27 cellular contexts compared by ENCODE assay signal in genomic region chr18:767084-767882, GRCh38.
"Had no signal": no experiment of that assay in that cellular context is flagged by ENCODE, and none has a peak within 500 bp of the region (broad histone marks: within the 10 kb centered on the region; RNA-seq: fewer than 3 reads in every experiment).

No MANE protein-coding gene starts in this region.

- H3K27ac ChIP-seq: brain microvascular endothelial cell, coronary artery, dorsolateral prefrontal cortex, epithelial cell of prostate, esophagus squamous epithelium, gastroesophageal sphincter, WERI-Rb-1 had no signal

- H3K9me3 ChIP-seq: esophagus squamous epithelium, gastroesophageal sphincter had no signal

- H3K4me3 ChIP-seq: coronary artery, dorsolateral prefrontal cortex, esophagus squamous epithelium, gastroesophageal sphincter had no signal

- FAIRE-seq: astrocyte, bronchial epithelial cell had no signal

- H3K4me1 ChIP-seq: esophagus squamous epithelium had no signal

- H3K27me3 ChIP-seq: brain microvascular endothelial cell, dorsolateral prefrontal cortex, esophagus squamous epithelium, gastroesophageal sphincter had no signal

- DNase-seq: activated B cell treated with CpG ODN at 0.5 μM for 24 hours; activated CD4-positive, alpha-beta T cell treated with anti-CD3 and anti-CD28 coated beads for 48 hours; activated CD4-positive, alpha-beta T cell treated with anti-CD3 and anti-CD28 coated beads, Interleukin-2, amount 50 U/mL, for 1 hour; activated CD4-positive, alpha-beta T cell treated with anti-CD3 and anti-CD28 coated beads, Interleukin-2, amount 50 U/mL, for 48 hours; activated CD8-positive, alpha-beta memory T cell treated with anti-CD3 and anti-CD28 coated beads for 24 hours; activated CD8-positive, alpha-beta T cell treated with anti-CD3 and anti-CD28 coated beads for 36 hours; activated gamma-delta T cell; activated naive CD4-positive, alpha-beta T cell treated with anti-CD3 and anti-CD28 coated beads, Interleukin-2, amount 50 U/mL, for 16 hours; activated naive CD4-positive, alpha-beta T cell treated with Interleukin-2 at 50 U/mL for 16 hours; activated T-cell treated with anti-CD3 and anti-CD28 coated beads, Interleukin-2, amount 50 U/mL, for 4 hours; amniotic stem cell; anterior cingulate cortex; brain microvascular endothelial cell; dorsolateral prefrontal cortex; effector memory CD4-positive, alpha-beta T cell; endodermal cell; esophagus squamous epithelium; foreskin melanocyte; T-helper 1 cell; T-helper 17 cell; T1000; WERI-Rb-1 had no signal

- H3K36me3 ChIP-seq: brain microvascular endothelial cell, esophagus squamous epithelium, gastroesophageal sphincter, WERI-Rb-1 had no signal
